ENCODE assay signal across 19 cellular contexts in the genomic region with DNA sequence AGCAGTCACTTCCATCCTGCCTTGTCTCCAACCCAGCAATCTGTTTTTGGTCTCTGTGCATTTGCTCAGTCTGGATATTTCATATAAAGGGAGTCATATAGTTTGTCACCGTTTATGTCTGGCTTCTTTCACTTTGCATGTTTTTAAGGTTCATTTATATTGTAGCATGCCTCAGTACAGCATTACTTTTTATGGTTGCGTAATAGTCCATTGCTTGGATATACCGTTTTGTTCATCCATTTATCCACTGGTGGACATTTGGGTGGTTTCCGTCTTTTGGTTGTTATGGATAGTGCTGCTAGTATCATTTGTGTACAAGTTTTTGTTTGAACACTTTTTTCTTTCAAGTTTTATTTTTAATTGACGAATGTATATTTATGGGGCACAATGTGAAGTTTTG. TPM values are rescaled to one million over a fixed set of nuclear protein-coding genes. Genes with fewer than 3 reads are reported as not detected.
A peak's percentile ranks its signal among the peaks of the same experiment; 100 is the strongest.
DNase-seq lines count a peak whose midpoint lies in the region; ATAC-seq, FAIRE-seq and TF ChIP-seq lines count a peak whose summit lies in the region.
"Had no signal": no experiment of that assay in that cellular context is flagged by ENCODE, and none has a peak within 500 bp of the region (broad histone marks: within the 10 kb centered on the region; RNA-seq: fewer than 3 reads in every experiment).

No MANE protein-coding gene starts in this region.

- H3K27ac ChIP-seq in HepG2 (ENCODE audit: extremely low read length, insufficient read depth, low read length) (no peak overlapping the region), right lobe of liver (no peak overlapping the region)
- H3K27ac ChIP-seq: GM23248 had no signal

- H3K4me1 ChIP-seq in HepG2 (ENCODE audit: insufficient read depth, low read length) (no peaks in the 10 kb centered on the region), right lobe of liver (no peaks in the 10 kb centered on the region)

- no peak overlapping the region for H3K4me2 ChIP-seq in HepG2 (ENCODE audit: low read depth, low read length)

- no peak for FAIRE-seq in HepG2 (lab: Jason Lieb, UNC)
- FAIRE-seq: GM18507 had no signal

- peaks cover 5% of the 10 kb centered on the region for H3K36me3 Mint-ChIP-seq in memory B cell
- H3K36me3 Mint-ChIP-seq: CD4-positive, alpha-beta memory T cell had no signal

- TF ChIP-seq CTCF in HepG2 (CRISPR knock-in tag; IDR thresholded peaks at IDR 0.05): no peak
- TF ChIP-seq CTCF in right lobe of liver (IDR thresholded peaks at IDR 0.05): no peak

- intact Hi-C loops in HepG2 (cut with micrococcal nuclease; ENCODE audit: unreplicated experiment): no loop called here
- intact Hi-C loops in right lobe of liver (cut with DNase I): no loop called here

- H2AFZ ChIP-seq in HepG2 (ENCODE audit: low read length): no peak overlapping the region
- H2AFZ ChIP-seq: GM23248 had no signal

- H3K9ac ChIP-seq in HepG2 (ENCODE audit: insufficient read depth, low read depth, low read length): no peak overlapping the region
- H3K9ac ChIP-seq: GM23248 had no signal

- ATAC-seq in HepG2 (no peak), right lobe of liver (no peak), memory B cell (ENCODE audit: low read depth) (no peak), GM21381 (IDR thresholded peaks at IDR 0.05; ENCODE audit: unreplicated experiment) (no peak)
- ATAC-seq: HCT116 had no signal

- CTCF ChIA-PET in HepG2 (lab: Yijun Ruan, JAX; ENCODE audit: low intra/inter-chr PET ratio, low total read pairs): no interaction called here

- TF ChIP-seq EP300 in HepG2 (IDR thresholded peaks at IDR 0.05; ENCODE audit: low read depth in 2 of 2, low read length in 2 of 2) (no peak), HepG2 (CRISPR knock-in tag; IDR thresholded peaks at IDR 0.05; ENCODE audit: borderline replicate concordance) (no peak), Ishikawa (IDR thresholded peaks at IDR 0.05; ENCODE audit: borderline replicate concordance) (no peak)

- TF ChIP-seq POLR2A in HepG2 (IDR thresholded peaks at IDR 0.05; ENCODE audit: insufficient read depth in 1 of 2, low read depth in 2 of 2, low read length in 2 of 2) (no peak), right lobe of liver (IDR thresholded peaks at IDR 0.05) (no peak)

- peaks cover 2% of the 10 kb centered on the region for H3K9me3 Mint-ChIP-seq in memory B cell

- H3K27me3 ChIP-seq in HepG2 (ENCODE audit: control insufficient read depth in 1 of 2, insufficient read depth in 2 of 2, low read length in 2 of 2): no peaks in the 10 kb centered on the region
- no peaks in the 10 kb centered on the region for H3K27me3 ChIP-seq in right lobe of liver

- H3K27me3 Mint-ChIP-seq in memory B cell: no peaks in the 10 kb centered on the region

- WGBS in HepG2 (ENCODE audit: low lambda C conversion rate): 94% methylated on average over 5 of the region's 5 CpGs
- 97% methylated on average over 5 of the region's 5 CpGs for WGBS in right lobe of liver (ENCODE audit: insufficient coverage, low coverage, low lambda C conversion rate, missing lambda C conversion rate)

- H3K27ac Mint-ChIP-seq in memory B cell: peak overlapping the region; percentile 66
- H3K27ac Mint-ChIP-seq: CD4-positive, alpha-beta memory T cell; H9; HFFc6 had no signal

- POLR2A ChIA-PET in HepG2 (lab: Yijun Ruan, JAX): interaction anchor here (0.9 kb wide), 1 partner anchor 18 kb away, joined by 5 read pairs; a partner anchor contains a TSS

- BruUV-seq in HepG2 (replicated peaks; lab: Mats Ljungman, UMichigan): no TSS peak

- H3K36me3 ChIP-seq in HepG2 (replicated peaks in 1 of 2; ENCODE audit: control insufficient read depth in 1 of 2, insufficient read depth in 2 of 2, low read length in 2 of 2) (no peaks in the 10 kb centered on the region), right lobe of liver (no peaks in the 10 kb centered on the region)

- no peak for DNase-seq in HepG2 (ENCODE audit: low spot score)
- DNase-seq in right lobe of liver: no peak
- no peak for DNase-seq in memory B cell (ENCODE audit: low spot score in 2 of 2)
- no peak for DNase-seq in stimulated activated naive CD4-positive, alpha-beta T cell treated with Interleukin-2 at 50 U/mL for 16 hours (lab: John Stamatoyannopoulos, UW)
- DNase-seq: 8988T; C1 segment of cervical spinal cord; Calu3; CD4-positive, alpha-beta memory T cell; COR-L47; DMS53; DMS79 treated with DMSO at 0.1 percent for 48 hours; GF-D8; GM23248; H9; HFFc6 had no signal

- H3K9me3 ChIP-seq in HepG2 (ENCODE audit: low read length) (peaks cover 9% of the 10 kb centered on the region), right lobe of liver (peaks cover 0 to 3% (median 0%) of the 10 kb centered on the region in 4 donors)

- TF ChIP-seq RAD21 in HepG2 (CRISPR knock-in tag; IDR thresholded peaks at IDR 0.05) (no peak), Ishikawa (IDR thresholded peaks at IDR 0.05; ENCODE audit: low read depth) (no peak)

- no peak overlapping the region for H3K4me3 ChIP-seq in HepG2 (replicated peaks in 1 of 3; ENCODE audit: insufficient read depth in 1 of 3, low read depth in 2 of 3, low read length in 3 of 3)
- no peak overlapping the region for H3K4me3 ChIP-seq in right lobe of liver
- H3K4me3 ChIP-seq: GM23248 had no signal

- H4K20me1 ChIP-seq in HepG2 (ENCODE audit: insufficient read depth, low read length): 0 out of 2 replicates have a peak, but pooled peaks cover 3% of the 10 kb centered on the region

- peaks cover 29% of the 10 kb centered on the region for H3K4me1 Mint-ChIP-seq in memory B cell
- H3K4me1 Mint-ChIP-seq: CD4-positive, alpha-beta memory T cell; H9 had no signal

- in situ Hi-C loops in HepG2 (cut with HindIII; ENCODE audit: extremely low pct_ligation_motif_present, low pct_unique_long_range_greater_than_20kb): no loop called here

- H3K4me3 Mint-ChIP-seq in memory B cell: no peak overlapping the region
- H3K4me3 Mint-ChIP-seq: CD4-positive, alpha-beta memory T cell; H9; HFFc6 had no signal

- H3K79me2 ChIP-seq in HepG2 (ENCODE audit: insufficient read depth, low read length): peaks cover 26% of the 10 kb centered on the region

RNA-seq across cellular contexts. Expression of a gene that starts 18.2 kb away (rescaled TPM):
- 6.2 and 7.2 TPM in 2 replicates for total RNA-seq in HepG2 (2016; rRNA removed; fragmentation: Illumina TruSeq; extraction: Trizol)
- total RNA-seq in HepG2 (2016; cell fraction: cytosol; rRNA removed; fragmentation: Illumina TruSeq; extraction: Trizol; ENCODE audit: low read depth): 3.8 TPM in 2 replicates
- 6.6 and 7.8 TPM in 2 replicates for total RNA-seq in HepG2 (2016; cell fraction: insoluble cytoplasmic fraction; rRNA removed; fragmentation: Illumina TruSeq; extraction: Trizol)
- total RNA-seq in HepG2 (2016; cell fraction: membrane; rRNA removed; fragmentation: Illumina TruSeq; extraction: Trizol): 3.5 and 3.7 TPM in 2 replicates
- total RNA-seq in HepG2 (2016; cell fraction: nucleus; rRNA removed; fragmentation: Illumina TruSeq; extraction: Trizol): 7.8 and 8.9 TPM in 2 replicates
- polyA plus RNA-seq in HepG2 (2011; rRNA removed): 4.7 and 5.7 TPM in 2 replicates
- 1.6 and 2.7 TPM in 2 replicates for polyA plus RNA-seq in HepG2 (2011; cell fraction: cytosol; rRNA removed)
- 4.1 and 4.4 TPM in 2 replicates for polyA plus RNA-seq in HepG2 (2011; cell fraction: nucleus; rRNA removed)
- polyA plus RNA-seq in HepG2 (2012): 4.1 and 5.6 TPM in 2 replicates
- polyA plus RNA-seq in HepG2 (2016; cell fraction: cytosol; fragmentation: Illumina TruSeq; extraction: Trizol; ENCODE audit: low read depth): 0.58 and 0.60 TPM in 2 replicates
- polyA plus RNA-seq in HepG2 (2016; cell fraction: insoluble cytoplasmic fraction; fragmentation: Illumina TruSeq; extraction: Trizol; ENCODE audit: low read depth): 5.1 and 6.4 TPM in 2 replicates
- 1.0 TPM in 2 replicates for polyA plus RNA-seq in HepG2 (2016; cell fraction: membrane; fragmentation: Illumina TruSeq; extraction: Trizol; ENCODE audit: low read depth)
- 9.5 and 10.1 TPM in 2 replicates for polyA plus RNA-seq in HepG2 (2016; cell fraction: nucleus; fragmentation: Illumina TruSeq; extraction: Trizol; ENCODE audit: insufficient read depth, low read depth)
- polyA minus RNA-seq in HepG2 (2011; rRNA and poly(A)+ RNA removed; ENCODE audit: low replicate concordance): 2.9 and 3.1 TPM in 2 replicates
- 3.6 and 4.5 TPM in 2 replicates for polyA minus RNA-seq in HepG2 (2011; cell fraction: cytosol; rRNA and poly(A)+ RNA removed)
- 9.8 and 10.6 TPM in 2 replicates for polyA minus RNA-seq in HepG2 (2011; cell fraction: nucleus; rRNA and poly(A)+ RNA removed)
- 1 to 10 TPM; 3.8 to 5.2 (median 4.9) TPM for total RNA-seq in right lobe of liver
- polyA plus RNA-seq: CD4-positive, alpha-beta memory T cell had no signal

RNA-seq across cellular contexts. Expression of a gene that starts 57.8 kb away (rescaled TPM):
- total RNA-seq in HepG2 (2016; rRNA removed; fragmentation: Illumina TruSeq; extraction: Trizol): 36.6 and 51.6 TPM in 2 replicates
- 3.3 and 5.6 TPM in 2 replicates for total RNA-seq in HepG2 (2016; cell fraction: cytosol; rRNA removed; fragmentation: Illumina TruSeq; extraction: Trizol; ENCODE audit: low read depth)
- 37.9 and 52.0 TPM in 2 replicates for total RNA-seq in HepG2 (2016; cell fraction: insoluble cytoplasmic fraction; rRNA removed; fragmentation: Illumina TruSeq; extraction: Trizol)
- 10.3 and 13.4 TPM in 2 replicates for total RNA-seq in HepG2 (2016; cell fraction: membrane; rRNA removed; fragmentation: Illumina TruSeq; extraction: Trizol)
- 43.7 and 47.1 TPM in 2 replicates for total RNA-seq in HepG2 (2016; cell fraction: nucleus; rRNA removed; fragmentation: Illumina TruSeq; extraction: Trizol)
- 7.6 and 7.8 TPM in 2 replicates for polyA plus RNA-seq in HepG2 (2011; rRNA removed)
- polyA plus RNA-seq in HepG2 (2011; cell fraction: cytosol; rRNA removed): 2.6 and 4.6 TPM in 2 replicates
- 6.8 and 10.5 TPM in 2 replicates for polyA plus RNA-seq in HepG2 (2011; cell fraction: nucleus; rRNA removed)
- polyA plus RNA-seq in HepG2 (2012): 11.7 and 12.3 TPM in 2 replicates
- polyA plus RNA-seq in HepG2 (2016; cell fraction: cytosol; fragmentation: Illumina TruSeq; extraction: Trizol; ENCODE audit: low read depth): 0.78 TPM in 2 replicates
- polyA plus RNA-seq in HepG2 (2016; cell fraction: insoluble cytoplasmic fraction; fragmentation: Illumina TruSeq; extraction: Trizol; ENCODE audit: low read depth): 24.0 and 26.8 TPM in 2 replicates
- polyA plus RNA-seq in HepG2 (2016; cell fraction: membrane; fragmentation: Illumina TruSeq; extraction: Trizol; ENCODE audit: low read depth): 3.0 and 3.5 TPM in 2 replicates
- polyA plus RNA-seq in HepG2 (2016; cell fraction: nucleus; fragmentation: Illumina TruSeq; extraction: Trizol; ENCODE audit: insufficient read depth, low read depth): 31.8 and 34.0 TPM in 2 replicates
- 7.5 and 18.8 TPM in 2 replicates for polyA minus RNA-seq in HepG2 (2011; rRNA and poly(A)+ RNA removed; ENCODE audit: low replicate concordance)
- 5.9 and 7.6 TPM in 2 replicates for polyA minus RNA-seq in HepG2 (2011; cell fraction: cytosol; rRNA and poly(A)+ RNA removed)
- polyA minus RNA-seq in HepG2 (2011; cell fraction: nucleus; rRNA and poly(A)+ RNA removed): 42.9 and 44.5 TPM in 2 replicates
- total RNA-seq in right lobe of liver: 10 to 100 TPM in 1 of 6 experiments, 1 to 10 TPM in 5; 6.2 to 11.2 (median 9.5) TPM
